8 cellular contexts compared by ENCODE assay signal in genomic region chr17:17724307-17724921, GRCh38. TPM values are rescaled to one million over a fixed set of nuclear protein-coding genes. Genes with fewer than 3 reads are reported as not detected.
A peak's percentile ranks its signal among the peaks of the same experiment; 100 is the strongest.
DNase-seq lines count a peak whose midpoint lies in the region; ATAC-seq and TF ChIP-seq lines count a peak whose summit lies in the region.

No MANE protein-coding gene starts in this region.

- peak; percentile 30 for TF ChIP-seq POLR2A in GM15510 (IDR thresholded peaks at IDR 0.05; ENCODE audit: borderline replicate concordance, extremely low read depth, insufficient read length)

- peaks cover 46% of the 10 kb centered on the region for H3K27me3 Mint-ChIP-seq in activated CD8-positive, alpha-beta memory T cell treated with anti-CD3 and anti-CD28 coated beads, Interleukin-2, amount 10 ng/mL, durations not matched to agents 7 days and 5 days

- H3K36me3 Mint-ChIP-seq in activated CD8-positive, alpha-beta memory T cell treated with anti-CD3 and anti-CD28 coated beads, Interleukin-2, amount 10 ng/mL, durations not matched to agents 7 days and 5 days = no peaks in the 10 kb centered on the region

- DNase-seq in AG08395 (ENCODE audit: low spot score) = peak; percentile 45
- DNase-seq in activated CD8-positive, alpha-beta memory T cell treated with anti-CD3 and anti-CD28 coated beads, Interleukin-2, amount 10 ng/mL, durations not matched to agents 7 days and 5 days = peak; percentile 54
- no peak for DNase-seq in left ventricle myocardium inferior
- DNase-seq in skeletal muscle cell (ENCODE audit: low read depth) = no peak
- no peak for DNase-seq in SIG-M5 treated with dmso at 0.1 percent for 504 hours (lab: John Stamatoyannopoulos, UW; ENCODE audit: unreplicated experiment)
- DNase-seq in NCI-H1092 (lab: John Stamatoyannopoulos, UW) = no peak

- no peaks in the 10 kb centered on the region for H3K27me3 ChIP-seq in left ventricle myocardium inferior (ENCODE audit: low read depth)

- no peak overlapping the region for H3K27ac Mint-ChIP-seq in activated CD8-positive, alpha-beta memory T cell treated with anti-CD3 and anti-CD28 coated beads, Interleukin-2, amount 10 ng/mL, durations not matched to agents 7 days and 5 days

- H3K9me3 ChIP-seq in left ventricle myocardium inferior (replicated peaks) = no peaks in the 10 kb centered on the region

- peaks cover 69% of the 10 kb centered on the region for H3K4me1 ChIP-seq in left ventricle myocardium inferior

- no peaks in the 10 kb centered on the region for H3K9me3 Mint-ChIP-seq in activated CD8-positive, alpha-beta memory T cell treated with anti-CD3 and anti-CD28 coated beads, Interleukin-2, amount 10 ng/mL, durations not matched to agents 7 days and 5 days (ENCODE audit: low read depth)

- H3K4me3 ChIP-seq in left ventricle myocardium inferior = peak overlapping the region; percentile 66
- H3K4me3 ChIP-seq in skeletal muscle cell (ENCODE audit: low read depth, low read length) = peak overlapping the region; percentile 61

- intact Hi-C loops in left ventricle myocardium inferior (cut with micrococcal nuclease) = no loop called here

- peak overlapping the region; percentile 60 for H3K4me3 Mint-ChIP-seq in activated CD8-positive, alpha-beta memory T cell treated with anti-CD3 and anti-CD28 coated beads, Interleukin-2, amount 10 ng/mL, durations not matched to agents 7 days and 5 days

- ATAC-seq in activated CD8-positive, alpha-beta memory T cell treated with anti-CD3 and anti-CD28 coated beads, Interleukin-2, amount 10 ng/mL, durations not matched to agents 7 days and 5 days = peak; percentile 54
- no peak for ATAC-seq in GM19467 (IDR thresholded peaks at IDR 0.05; ENCODE audit: unreplicated experiment)

- TF ChIP-seq CTCF in left ventricle myocardium inferior (IDR thresholded peaks at IDR 0.05; ENCODE audit: borderline replicate concordance) = no peak

- CTCF ChIA-PET in activated CD8-positive, alpha-beta memory T cell treated with anti-CD3 and anti-CD28 coated beads, Interleukin-2, amount 10 ng/mL, durations not matched to agents 7 days and 5 days (lab: Charles Lee) = interaction anchor here (0.8 kb wide), 1 partner anchor 26 kb away, joined by 3 read pairs; no protein-coding TSS in a partner anchor

- H3K4me1 Mint-ChIP-seq in activated CD8-positive, alpha-beta memory T cell treated with anti-CD3 and anti-CD28 coated beads, Interleukin-2, amount 10 ng/mL, durations not matched to agents 7 days and 5 days = peaks cover 21% of the 10 kb centered on the region

- H3K36me3 ChIP-seq in left ventricle myocardium inferior = no peaks in the 10 kb centered on the region

- H3K27ac ChIP-seq in left ventricle myocardium inferior (replicated peaks) = peak overlapping the region; percentile 54

RNA-seq across cellular contexts. Expression of gene RAI1, which starts 43.2 kb away (rescaled TPM):
- total RNA-seq in activated CD8-positive, alpha-beta memory T cell treated with anti-CD3 and anti-CD28 coated beads, Interleukin-2, amount 10 ng/mL, durations not matched to agents 7 days and 5 days = 10 to 100 TPM; 17.4 to 24.4 TPM
- total RNA-seq in left ventricle myocardium inferior = 22.5 TPM

Comparison
In these comparisons a context has a peak if more than half of its experiments do, and no peak if none do; other contexts are left out.
1. DNase-seq: peak in AG08395 (single experiment) and activated CD8-positive, alpha-beta memory T cell treated with anti-CD3 and anti-CD28 coated beads, Interleukin-2, amount 10 ng/mL, durations not matched to agents 7 days and 5 days (single experiment); none in left ventricle myocardium inferior (single experiment), skeletal muscle cell (single experiment), SIG-M5 treated with dmso at 0.1 percent for 504 hours (single experiment) and NCI-H1092 (single experiment).